In the genomic region with DNA sequence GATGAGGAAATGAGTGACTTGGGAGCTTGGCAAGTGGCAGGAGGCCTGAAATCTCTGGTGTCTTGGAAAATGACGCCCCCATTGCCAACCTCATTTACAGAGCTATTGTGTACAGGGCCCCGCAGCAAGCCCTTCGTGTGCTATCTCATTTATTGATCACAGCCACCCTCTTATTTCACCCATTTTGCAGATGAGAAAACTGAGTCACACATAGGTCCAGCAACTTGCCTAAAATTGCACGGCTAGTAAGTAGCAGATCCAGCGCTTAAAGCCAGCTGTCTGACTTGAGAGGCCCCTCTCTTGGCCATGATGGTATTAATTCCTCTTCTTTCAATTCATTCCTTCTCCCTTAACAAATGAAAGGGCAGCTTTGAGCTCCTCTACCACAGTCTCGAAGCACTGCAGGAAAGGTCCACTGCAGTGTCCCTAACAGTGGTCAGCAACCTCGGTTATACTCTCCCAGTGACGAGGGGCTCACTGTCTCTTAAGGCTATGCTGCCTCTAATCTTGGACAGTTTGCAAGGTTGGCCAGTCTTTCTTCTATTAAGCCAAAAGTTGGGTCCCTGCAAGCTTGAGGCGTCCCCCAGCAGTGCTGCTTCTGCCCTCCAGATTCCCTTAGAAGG, we compare ENCODE assay signal across 18 cellular contexts.
DNase-seq lines count a peak whose midpoint lies in the region; ATAC-seq, FAIRE-seq and TF ChIP-seq lines count a peak whose summit lies in the region.
"Had no signal": no experiment of that assay in that cellular context is flagged by ENCODE, and none has a peak within 500 bp of the region (broad histone marks: within the 10 kb centered on the region; RNA-seq: fewer than 3 reads in every experiment).

No MANE protein-coding gene starts in this region.

- WGBS in hepatocyte (ENCODE audit: low lambda C conversion rate, missing lambda C conversion rate) = 85% methylated on average over 9 of the region's 9 CpGs

- H3K79me2 ChIP-seq in astrocyte (ENCODE audit: insufficient read depth, low read length) (no peaks in the 10 kb centered on the region), hepatocyte (no peaks in the 10 kb centered on the region)

- intact Hi-C loops in CD4-positive, alpha-beta memory T cell (cut with micrococcal nuclease) = no loop called here

- H2AFZ ChIP-seq in astrocyte (ENCODE audit: low read depth, low read length) (no peak overlapping the region), hepatocyte (no peak overlapping the region)

- CTCF ChIA-PET in AG04450 (lab: Charles Lee) = interaction anchor here (0.6 to 1.6 kb wide), 5 partner anchors 12 to 146 kb away, joined by 3 to 7 read pairs (median 4); no protein-coding TSS in a partner anchor
- CTCF ChIA-PET in CD4-positive, alpha-beta memory T cell (lab: Charles Lee; ENCODE audit: partially characterized antibody) = no interaction called here

- peaks cover 2% of the 10 kb centered on the region for H3K9me3 Mint-ChIP-seq in astrocyte (ENCODE audit: unreplicated experiment)
- no peaks in the 10 kb centered on the region for H3K9me3 Mint-ChIP-seq in CD4-positive, alpha-beta memory T cell
- H3K9me3 Mint-ChIP-seq: activated T-helper 17 cell treated with anti-CD3 and anti-CD28 coated beads, Interleukin-2, amount 50 U/mL, for 72 hours; T-helper 1 cell treated with Interleukin-12 subunit alpha and Interleukin-12 subunit beta and Interleukin-4 antibody, amounts not matched to agents 30 μg/mL and 1 μg/mL, for 36 hours had no signal

- FAIRE-seq in astrocyte (lab: Jason Lieb, UNC) = no peak
- FAIRE-seq in H54 (lab: Jason Lieb, UNC) = no peak
- FAIRE-seq: colon had no signal

- H3K4me2 ChIP-seq in astrocyte (ENCODE audit: low read length) (peak overlapping the region; percentile 34), hepatocyte (peak overlapping the region; percentile 49)

- peaks cover 2% of the 10 kb centered on the region for H3K36me3 Mint-ChIP-seq in astrocyte (ENCODE audit: low read depth, unreplicated experiment)
- H3K36me3 Mint-ChIP-seq in CD4-positive, alpha-beta memory T cell = no peaks in the 10 kb centered on the region

- H3K9me2 ChIP-seq in hepatocyte (replicated peaks; ENCODE audit: insufficient read depth) = no peaks in the 10 kb centered on the region

- no peak overlapping the region for H3K27ac Mint-ChIP-seq in astrocyte (ENCODE audit: unreplicated experiment)
- H3K27ac Mint-ChIP-seq in CD4-positive, alpha-beta memory T cell = no peak overlapping the region
- H3K27ac Mint-ChIP-seq: activated T-helper 17 cell treated with anti-CD3 and anti-CD28 coated beads, Interleukin-2, amount 50 U/mL, for 72 hours; T-helper 1 cell treated with Interleukin-12 subunit alpha and Interleukin-12 subunit beta and Interleukin-4 antibody, amounts not matched to agents 30 μg/mL and 1 μg/mL, for 36 hours had no signal

- H3K4me1 ChIP-seq in astrocyte (ENCODE audit: insufficient read depth, low read length) (peaks cover 15% of the 10 kb centered on the region), hepatocyte (ENCODE audit: insufficient read depth) (peaks cover 30% of the 10 kb centered on the region), rectal smooth muscle tissue (ENCODE audit: control insufficient read depth, insufficient read depth, low read length) (peaks cover 46% of the 10 kb centered on the region)
- H3K4me1 ChIP-seq in CD4-positive, alpha-beta memory T cell (ENCODE audit: insufficient read depth, low read length) = no peaks in the 10 kb centered on the region
- H3K4me1 ChIP-seq: foreskin keratinocyte, left lung had no signal

- H3K27me3 ChIP-seq in AG04450 (ENCODE audit: control insufficient read depth, insufficient read depth, low read length) (no peaks in the 10 kb centered on the region), astrocyte (ENCODE audit: insufficient read depth, low read length) (no peaks in the 10 kb centered on the region), hepatocyte (no peaks in the 10 kb centered on the region), rectal smooth muscle tissue (ENCODE audit: control insufficient read depth, insufficient read depth, low read length) (no peaks in the 10 kb centered on the region)
- no peaks in the 10 kb centered on the region for H3K27me3 ChIP-seq in CD4-positive, alpha-beta memory T cell (ENCODE audit: insufficient read depth, low read length)
- H3K27me3 ChIP-seq: foreskin keratinocyte, left lung had no signal

- H3K4me3 Mint-ChIP-seq in astrocyte (ENCODE audit: unreplicated experiment) = no peak overlapping the region
- H3K4me3 Mint-ChIP-seq in CD4-positive, alpha-beta memory T cell = no peak overlapping the region
- H3K4me3 Mint-ChIP-seq: activated T-helper 17 cell treated with anti-CD3 and anti-CD28 coated beads, Interleukin-2, amount 50 U/mL, for 72 hours; T-helper 1 cell treated with Interleukin-12 subunit alpha and Interleukin-12 subunit beta and Interleukin-4 antibody, amounts not matched to agents 30 μg/mL and 1 μg/mL, for 36 hours had no signal

- H3K36me3 ChIP-seq in astrocyte (ENCODE audit: insufficient read depth, low read length) (no peaks in the 10 kb centered on the region), hepatocyte (replicated peaks; ENCODE audit: insufficient read depth, low read depth) (no peaks in the 10 kb centered on the region), rectal smooth muscle tissue (ENCODE audit: control insufficient read depth, insufficient read depth, low read length) (no peaks in the 10 kb centered on the region)
- H3K36me3 ChIP-seq in CD4-positive, alpha-beta memory T cell (ENCODE audit: insufficient read depth, low read length) = no peaks in the 10 kb centered on the region
- H3K36me3 ChIP-seq: left lung had no signal

- TF ChIP-seq CTCF in AG04450 (IDR thresholded peaks at IDR 0.05; ENCODE audit: low read depth, low read length) (no peak), astrocyte (IDR thresholded peaks at IDR 0.05; ENCODE audit: insufficient read depth, low read depth, low read length) (no peak), hepatocyte (IDR thresholded peaks at IDR 0.05; ENCODE audit: poor library complexity) (no peak)

- H3K9me3 ChIP-seq in AG04450 (ENCODE audit: control insufficient read depth, insufficient read depth, low read length) = peaks cover 6% of the 10 kb centered on the region; the same call in 1 of the 2 replicates
- no peaks in the 10 kb centered on the region for H3K9me3 ChIP-seq in astrocyte (ENCODE audit: insufficient read depth, low read depth, low read length)
- no peaks in the 10 kb centered on the region for H3K9me3 ChIP-seq in hepatocyte (ENCODE audit: low read depth)
- H3K9me3 ChIP-seq in CD4-positive, alpha-beta memory T cell (ENCODE audit: control insufficient read depth in 1 of 2, low read length in 2 of 2) = no peaks in the 10 kb centered on the region
- H3K9me3 ChIP-seq: left lung had no signal

- H3K4me3 ChIP-seq in AG04450 (ENCODE audit: low read depth, low read length) (no peak overlapping the region), astrocyte (ENCODE audit: insufficient read depth, low read depth, low read length) (no peak overlapping the region), hepatocyte (no peak overlapping the region), rectal smooth muscle tissue (ENCODE audit: low read length) (no peak overlapping the region)
- no peak overlapping the region for H3K4me3 ChIP-seq in CD4-positive, alpha-beta memory T cell (ENCODE audit: low read length in 2 of 2)
- H3K4me3 ChIP-seq: left lung had no signal

- no peak for ATAC-seq in GM21526 (IDR thresholded peaks at IDR 0.05; ENCODE audit: low FRiP score, unreplicated experiment)
- ATAC-seq: activated T-helper 17 cell treated with anti-CD3 and anti-CD28 coated beads, Interleukin-2, amount 50 U/mL, for 72 hours; foreskin keratinocyte; stimulated activated naive CD8-positive, alpha-beta T cell treated with anti-CD3 and anti-CD28 coated beads, Interleukin-15, Interleukin-2, amounts not matched to agents 100 U/mL and 50 U/mL, for 24 hours had no signal

- H4K20me1 ChIP-seq in astrocyte (ENCODE audit: insufficient read depth, low read length) (no peaks in the 10 kb centered on the region), hepatocyte (ENCODE audit: insufficient read depth, poor library complexity, severe bottlenecking) (no peaks in the 10 kb centered on the region)

- peaks cover 7% of the 10 kb centered on the region for H3K27me3 Mint-ChIP-seq in astrocyte (ENCODE audit: low read depth, unreplicated experiment)
- peaks cover 6 to 7% of the 10 kb centered on the region in 2 donors for H3K27me3 Mint-ChIP-seq in CD4-positive, alpha-beta memory T cell
- H3K27me3 Mint-ChIP-seq: progenitor cell of endocrine pancreas had no signal

- POLR2A ChIA-PET in AG04450 (lab: Yijun Ruan, JAX) = interaction anchor here (0.5 to 1.4 kb wide), 3 partner anchors 26 to 139 kb away, joined by 3 to 4 read pairs (median 3); no protein-coding TSS in a partner anchor
- POLR2A ChIA-PET in CD4-positive, alpha-beta memory T cell (lab: Charles Lee; ENCODE audit: partially characterized antibody) = no interaction called here

- H3K4me1 Mint-ChIP-seq in astrocyte (ENCODE audit: low read depth, unreplicated experiment) = peaks cover 4% of the 10 kb centered on the region
- H3K4me1 Mint-ChIP-seq in CD4-positive, alpha-beta memory T cell = no peaks in the 10 kb centered on the region
- H3K4me1 Mint-ChIP-seq: activated T-helper 17 cell treated with anti-CD3 and anti-CD28 coated beads, Interleukin-2, amount 50 U/mL, for 72 hours had no signal

- no peak for TF ChIP-seq POLR2A in H54 (IDR thresholded peaks at IDR 0.05; ENCODE audit: low read depth, low read length)

- H3K27ac ChIP-seq in AG04450 (ENCODE audit: low read depth, low read length) = peak overlapping the region; percentile 3
- H3K27ac ChIP-seq in astrocyte (ENCODE audit: low read depth, low read length) = peak overlapping the region; percentile 5
- H3K27ac ChIP-seq in hepatocyte = peak overlapping the region; percentile 67
- H3K27ac ChIP-seq in rectal smooth muscle tissue (ENCODE audit: low read depth, low read length) = peak overlapping the region; percentile 52
- no peak overlapping the region for H3K27ac ChIP-seq in CD4-positive, alpha-beta memory T cell (ENCODE audit: low read depth, low read length)
- H3K27ac ChIP-seq: foreskin keratinocyte, left lung had no signal

- DNase-seq in AG04450 (ENCODE audit: low read depth, low spot score) (no peak), astrocyte (ENCODE audit: low read depth) (no peak), hepatocyte (ENCODE audit: low spot score) (no peak), epidermal melanocyte (ENCODE audit: insufficient read length, low spot score) (no peak), H54 (ENCODE audit: insufficient read length, low spot score) (no peak)
- no peak for DNase-seq in CD4-positive, alpha-beta memory T cell
- DNase-seq: activated CD4-positive, CD25-positive, alpha-beta regulatory T cell; activated CD8-positive, alpha-beta memory T cell treated with anti-CD3 and anti-CD28 coated beads for 24 hours; foreskin keratinocyte; left lung; NCI-H1436; stimulated activated naive CD8-positive, alpha-beta T cell treated with anti-CD3 and anti-CD28 coated beads, Interleukin-15, Interleukin-2, amounts not matched to agents 100 U/mL and 50 U/mL, for 24 hours had no signal

- H3K9ac ChIP-seq in astrocyte (ENCODE audit: low read length) (no peak overlapping the region), rectal smooth muscle tissue (ENCODE audit: low read length) (no peak overlapping the region)
